Comparison of ENCODE assay signal across 11 cellular contexts in the genomic region with DNA sequence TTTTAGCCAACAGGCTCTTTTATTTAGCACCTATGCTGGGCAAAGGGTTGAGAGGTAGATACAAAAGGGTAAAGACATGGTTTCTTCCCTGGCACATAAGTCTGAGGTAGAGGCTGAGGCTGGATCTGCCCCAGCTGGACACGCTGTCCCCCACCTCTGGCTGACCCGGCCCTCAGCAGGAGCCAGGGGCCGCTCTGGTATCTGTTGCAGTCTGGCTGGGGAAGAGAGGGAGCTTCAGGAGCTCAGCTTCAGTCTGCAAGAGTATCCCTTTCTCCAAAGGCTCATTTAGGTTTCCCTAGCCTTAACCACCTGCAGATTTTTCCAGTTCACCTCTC. TPM values are rescaled to one million over a fixed set of nuclear protein-coding genes. Genes with fewer than 3 reads are reported as not detected.
DNase-seq lines count a peak whose midpoint lies in the region; TF ChIP-seq lines count a peak whose summit lies in the region.
"Had no signal": no experiment of that assay in that cellular context is flagged by ENCODE, and none has a peak within 500 bp of the region (broad histone marks: within the 10 kb centered on the region; RNA-seq: fewer than 3 reads in every experiment).

No MANE protein-coding gene starts in this region.

- POLR2A ChIA-PET in activated CD4-positive, alpha-beta memory T cell treated with anti-CD3 and anti-CD28 coated beads, Interleukin-2, amount 10 ng/mL, durations not matched to agents 7 days and 5 days (lab: Charles Lee), result interaction anchor here (0.6 to 2.0 kb wide), 7 partner anchors 11 to 191 kb away, joined by 3 to 12 read pairs (median 5); a partner anchor contains a TSS
- POLR2A ChIA-PET in activated CD4-positive, alpha-beta memory T cell treated with anti-CD3 and anti-CD28 coated beads for 36 hours (lab: Charles Lee), result interaction anchor here (0.8 to 1.9 kb wide), 6 partner anchors 8 to 17 kb away, joined by 3 to 5 read pairs (median 4); no protein-coding TSS in a partner anchor

- H3K4me3 ChIP-seq in WERI-Rb-1 (ENCODE audit: low read depth, low read length) (no peak overlapping the region), iPS-20b (ENCODE audit: low read length) (no peak overlapping the region), smooth muscle cell (no peak overlapping the region)

- intact Hi-C loops in activated CD4-positive, alpha-beta memory T cell treated with anti-CD3 and anti-CD28 coated beads for 36 hours (cut with micrococcal nuclease), result loop anchor here (1.0 to 5.0 kb wide), 2 partner anchors 8 to 41 kb away; no protein-coding TSS in a partner anchor

- no peak overlapping the region for H3K4me3 Mint-ChIP-seq in activated CD4-positive, alpha-beta memory T cell treated with anti-CD3 and anti-CD28 coated beads, Interleukin-2, amount 10 ng/mL, durations not matched to agents 7 days and 5 days
- no peak overlapping the region for H3K4me3 Mint-ChIP-seq in activated CD4-positive, alpha-beta memory T cell treated with anti-CD3 and anti-CD28 coated beads for 36 hours

- peak overlapping the region; percentile 88 for H3K27ac Mint-ChIP-seq in activated CD4-positive, alpha-beta memory T cell treated with anti-CD3 and anti-CD28 coated beads, Interleukin-2, amount 10 ng/mL, durations not matched to agents 7 days and 5 days
- no peak overlapping the region for H3K27ac Mint-ChIP-seq in activated CD4-positive, alpha-beta memory T cell treated with anti-CD3 and anti-CD28 coated beads for 36 hours

- CTCF ChIA-PET in activated CD4-positive, alpha-beta memory T cell treated with anti-CD3 and anti-CD28 coated beads, Interleukin-2, amount 10 ng/mL, durations not matched to agents 7 days and 5 days (lab: Charles Lee), result interaction anchor here (1.0 to 3.2 kb wide), 11 partner anchors 8 to 168 kb away, joined by 3 to 30 read pairs (median 5); no protein-coding TSS in a partner anchor
- CTCF ChIA-PET in activated CD4-positive, alpha-beta memory T cell treated with anti-CD3 and anti-CD28 coated beads for 36 hours (lab: Charles Lee), result interaction anchor here (1.0 to 8.4 kb wide), 8 partner anchors 10 to 157 kb away, joined by 3 to 51 read pairs (median 6); no protein-coding TSS in a partner anchor

- H4K20me1 ChIP-seq in smooth muscle cell (ENCODE audit: low read depth), result peaks cover 64% of the 10 kb centered on the region

- no peak overlapping the region for H2AFZ ChIP-seq in smooth muscle cell (ENCODE audit: low read depth)

- no peaks in the 10 kb centered on the region for H3K36me3 Mint-ChIP-seq in activated CD4-positive, alpha-beta memory T cell treated with anti-CD3 and anti-CD28 coated beads, Interleukin-2, amount 10 ng/mL, durations not matched to agents 7 days and 5 days (ENCODE audit: low read depth)
- H3K36me3 Mint-ChIP-seq in activated CD4-positive, alpha-beta memory T cell treated with anti-CD3 and anti-CD28 coated beads for 36 hours, result no peaks in the 10 kb centered on the region

- peak overlapping the region; percentile 14 for H3K4me2 ChIP-seq in smooth muscle cell

- H3K4me1 ChIP-seq in iPS-20b (ENCODE audit: insufficient read depth, low read length) (peaks cover 62% of the 10 kb centered on the region), smooth muscle cell (ENCODE audit: low read depth) (peaks cover 68% of the 10 kb centered on the region)

- H3K4me1 Mint-ChIP-seq in activated CD4-positive, alpha-beta memory T cell treated with anti-CD3 and anti-CD28 coated beads, Interleukin-2, amount 10 ng/mL, durations not matched to agents 7 days and 5 days, result peaks cover 26% of the 10 kb centered on the region
- H3K4me1 Mint-ChIP-seq in activated CD4-positive, alpha-beta memory T cell treated with anti-CD3 and anti-CD28 coated beads for 36 hours (ENCODE audit: low read depth), result peaks cover 20% of the 10 kb centered on the region

- H3K27me3 Mint-ChIP-seq in activated CD4-positive, alpha-beta memory T cell treated with anti-CD3 and anti-CD28 coated beads, Interleukin-2, amount 10 ng/mL, durations not matched to agents 7 days and 5 days, result no peaks in the 10 kb centered on the region
- no peaks in the 10 kb centered on the region for H3K27me3 Mint-ChIP-seq in activated CD4-positive, alpha-beta memory T cell treated with anti-CD3 and anti-CD28 coated beads for 36 hours

- H3K27me3 ChIP-seq in WERI-Rb-1 (ENCODE audit: insufficient read depth, low read depth, severe bottlenecking) (no peaks in the 10 kb centered on the region), iPS-20b (ENCODE audit: insufficient read depth, low read length) (peaks cover 10% of the 10 kb centered on the region; the same call in 1 of the 2 replicates), smooth muscle cell (ENCODE audit: low read depth) (no peaks in the 10 kb centered on the region)

- no peaks in the 10 kb centered on the region for H3K79me2 ChIP-seq in smooth muscle cell (ENCODE audit: low read depth)

- peaks cover 14% of the 10 kb centered on the region for H3F3A ChIP-seq in smooth muscle cell (ENCODE audit: low read depth)

- H3K36me3 ChIP-seq in WERI-Rb-1, result no peaks in the 10 kb centered on the region
- no peaks in the 10 kb centered on the region; the same call in 1 of the 2 replicates for H3K36me3 ChIP-seq in iPS-20b (ENCODE audit: insufficient read depth, low read depth, low read length)
- no peaks in the 10 kb centered on the region for H3K36me3 ChIP-seq in smooth muscle cell (ENCODE audit: low read depth)
- H3K36me3 ChIP-seq: heart right ventricle, neutrophil had no signal

- H3K9me3 Mint-ChIP-seq in activated CD4-positive, alpha-beta memory T cell treated with anti-CD3 and anti-CD28 coated beads, Interleukin-2, amount 10 ng/mL, durations not matched to agents 7 days and 5 days, result no peaks in the 10 kb centered on the region
- no peaks in the 10 kb centered on the region for H3K9me3 Mint-ChIP-seq in activated CD4-positive, alpha-beta memory T cell treated with anti-CD3 and anti-CD28 coated beads for 36 hours

- 88% methylated on average over 3 of the region's 3 CpGs for WGBS in smooth muscle cell (ENCODE audit: low lambda C conversion rate)

- peak overlapping the region; percentile 32; the same call in 1 of the 2 replicates for H3K9ac ChIP-seq in iPS-20b (ENCODE audit: low read depth, low read length)
- H3K9ac ChIP-seq in smooth muscle cell (ENCODE audit: low read depth), result no peak overlapping the region

- no peak for TF ChIP-seq CTCF in WERI-Rb-1 (IDR thresholded peaks at IDR 0.05; ENCODE audit: low read depth, low read length)
- TF ChIP-seq CTCF in smooth muscle cell (IDR thresholded peaks at IDR 0.05; ENCODE audit: borderline replicate concordance, insufficient read depth, poor library complexity, severe bottlenecking), result no peak

- DNase-seq in activated CD4-positive, alpha-beta memory T cell treated with anti-CD3 and anti-CD28 coated beads, Interleukin-2, amount 10 ng/mL, durations not matched to agents 7 days and 5 days, result no peak
- no peak for DNase-seq in activated CD4-positive, alpha-beta memory T cell treated with anti-CD3 and anti-CD28 coated beads for 36 hours
- DNase-seq in WERI-Rb-1 (no peak), smooth muscle cell (lab: John Stamatoyannopoulos, UW; ENCODE audit: unreplicated experiment) (no peak), NCI-H1417 treated with DMSO at 0.1 percent for 48 hours (lab: John Stamatoyannopoulos, UW) (no peak), COLO829 (ENCODE audit: low spot score) (no peak)
- no peak for DNase-seq in activated effector memory CD4-positive, alpha-beta T cell treated with anti-CD3 and anti-CD28 coated beads, Interleukin-2, amount 50 U/mL, for 16 hours
- DNase-seq: SIG-M5 had no signal

- H3K27ac ChIP-seq in WERI-Rb-1 (peak overlapping the region; percentile 16; the same call in 1 of the 2 replicates), iPS-20b (ENCODE audit: low read length) (no peak overlapping the region), smooth muscle cell (ENCODE audit: low read depth) (peak overlapping the region; percentile 18)
- H3K27ac ChIP-seq: neutrophil had no signal

- H3K9me3 ChIP-seq in WERI-Rb-1 (ENCODE audit: severe bottlenecking), result no peaks in the 10 kb centered on the region
- H3K9me3 ChIP-seq in iPS-20b (ENCODE audit: insufficient read depth, low read depth, low read length), result no peaks in the 10 kb centered on the region
- H3K9me3 ChIP-seq in smooth muscle cell (replicated peaks; ENCODE audit: low read depth), result no peaks in the 10 kb centered on the region
- H3K9me3 ChIP-seq: heart right ventricle, neutrophil had no signal

RNA-seq across cellular contexts. Expression of a gene that starts 14.2 kb away (rescaled TPM):
- under 1 TPM; 0.55 to 0.65 TPM for total RNA-seq in activated CD4-positive, alpha-beta memory T cell treated with anti-CD3 and anti-CD28 coated beads, Interleukin-2, amount 10 ng/mL, durations not matched to agents 7 days and 5 days
- 1 to 10 TPM in 1 of 2 experiments, under 1 TPM in 1; 0.90 to 1.2 TPM for total RNA-seq in activated CD4-positive, alpha-beta memory T cell treated with anti-CD3 and anti-CD28 coated beads for 36 hours
- total RNA-seq in smooth muscle cell, result 1.3 and 3.9 TPM in 2 replicates
- 0.72 and 2.8 TPM in 2 replicates for polyA plus RNA-seq in smooth muscle cell
- polyA plus RNA-seq: heart right ventricle had no signal

RNA-seq across cellular contexts. Expression of a gene that starts 19.8 kb away (rescaled TPM):
- 1 to 10 TPM; 1.1 to 2.2 TPM for total RNA-seq in activated CD4-positive, alpha-beta memory T cell treated with anti-CD3 and anti-CD28 coated beads, Interleukin-2, amount 10 ng/mL, durations not matched to agents 7 days and 5 days
- total RNA-seq in activated CD4-positive, alpha-beta memory T cell treated with anti-CD3 and anti-CD28 coated beads for 36 hours, result 1 to 10 TPM; 2.2 to 2.5 TPM
- total RNA-seq in smooth muscle cell, result 1.3 and 5.8 TPM in 2 replicates
- 8.0 and 15.0 TPM in 2 replicates for polyA plus RNA-seq in smooth muscle cell
- total RNA-seq: heart right ventricle had no signal
- polyA plus RNA-seq: heart right ventricle had no signal
